8 cellular contexts compared by ENCODE assay signal in genomic region chr5:150763023-150763793, GRCh38. TPM values are rescaled to one million over a fixed set of nuclear protein-coding genes. Genes with fewer than 3 reads are reported as not detected.
DNase-seq lines count a peak whose midpoint lies in the region; ATAC-seq, FAIRE-seq and TF ChIP-seq lines count a peak whose summit lies in the region.
"Had no signal": no experiment of that assay in that cellular context is flagged by ENCODE, and none has a peak within 500 bp of the region (broad histone marks: within the 10 kb centered on the region; RNA-seq: fewer than 3 reads in every experiment).

No MANE protein-coding gene starts in this region.

- ATAC-seq in GM18502 (IDR thresholded peaks at IDR 0.05; ENCODE audit: poor library complexity, unreplicated experiment), result no peak

- TF ChIP-seq CTCF in foreskin fibroblast (IDR thresholded peaks at IDR 0.05; ENCODE audit: low read depth, low read length) (no peak), spleen (IDR thresholded peaks at IDR 0.05 in 8 of 11, conservative IDR thresholded peaks at IDR 0.05 in 3 of 11) (no peak)

- no peaks in the 10 kb centered on the region for H3K36me3 ChIP-seq in spleen

- FAIRE-seq in GM19239 (lab: Jason Lieb, UNC), result no peak

- H3K27ac ChIP-seq in spleen, result peak overlapping the region in 7 of 8 donors; percentile 63 to 90 (median 79)
- H3K27ac ChIP-seq: KMS-11 had no signal

- H3K4me1 ChIP-seq in spleen, result peaks cover 0 to 61% (median 7%) of the 10 kb centered on the region in 6 donors

- no peaks in the 10 kb centered on the region for H3K27me3 ChIP-seq in spleen (replicated peaks in 1 of 7)

- no peak overlapping the region for H3K4me3 ChIP-seq in foreskin fibroblast (ENCODE audit: low read depth in 1 of 2, low read length in 2 of 2)
- peak overlapping the region in 1 of 8 donors; percentile 26 for H3K4me3 ChIP-seq in spleen

- peaks cover 0 to 4% (median 0%) of the 10 kb centered on the region in 8 donors for H3K9me3 ChIP-seq in spleen

- no peak for TF ChIP-seq POLR2A in spleen (IDR thresholded peaks at IDR 0.05)

- DNase-seq in KBM-7 (peak; percentile 97), RPMI7951 (ENCODE audit: low read depth) (peak; percentile 80), foreskin fibroblast (peak; percentile 82 to 83), spleen (no peak), NCI-H2081 treated with DMSO at 0.1 percent for 48 hours (lab: John Stamatoyannopoulos, UW) (no peak), GM19239 (ENCODE audit: insufficient read length, low spot score) (no peak)

- intact Hi-C loops in spleen (cut with DNase I; ENCODE audit: low total_unique reads), result no loop called here

- 25 to 38% (median 37%) methylated on average over 7 of the region's 7 CpGs for WGBS in spleen, 5 donors

- in situ Hi-C loops in KBM-7 (cut with MboI; ENCODE audit: low pct_unique_long_range_greater_than_20kb, low sequenced_read_pairs), result no loop called here

RNA-seq across cellular contexts. Expression of gene DCTN4, which starts 4.4 kb away (rescaled TPM):
- 35.5 and 41.2 TPM in 2 replicates for total RNA-seq in RPMI7951 (2014; rRNA removed; shearing (Covaris generic))
- 10 to 100 TPM; 46.5 to 68.7 (median 61.2) TPM for total RNA-seq in spleen
- polyA plus RNA-seq in spleen, result 10 to 100 TPM; 11.4 to 15.6 (median 11.8) TPM

RNA-seq across cellular contexts. Expression of gene SMIM3, which starts 15.3 kb away (rescaled TPM):
- 150 and 175 TPM in 2 replicates for total RNA-seq in RPMI7951 (2014; rRNA removed; shearing (Covaris generic))
- total RNA-seq in spleen, result 10 to 100 TPM; 11.6 to 59.7 (median 36.3) TPM
- 10 to 100 TPM in 2 of 3 donors, 1 to 10 TPM in 1; 8.8 to 12.9 (median 12.2) TPM for polyA plus RNA-seq in spleen

Comparison
In these comparisons a context has a peak if more than half of its experiments do, and no peak if none do; other contexts are left out.
1. DNase-seq: peak in KBM-7 (single experiment), RPMI7951 (single experiment) and foreskin fibroblast (2 of 2); none in spleen (single experiment), NCI-H2081 treated with DMSO at 0.1 percent for 48 hours (single experiment) and GM19239 (single experiment).